Comparison of ENCODE assay signal across 23 cellular contexts in the genomic region with DNA sequence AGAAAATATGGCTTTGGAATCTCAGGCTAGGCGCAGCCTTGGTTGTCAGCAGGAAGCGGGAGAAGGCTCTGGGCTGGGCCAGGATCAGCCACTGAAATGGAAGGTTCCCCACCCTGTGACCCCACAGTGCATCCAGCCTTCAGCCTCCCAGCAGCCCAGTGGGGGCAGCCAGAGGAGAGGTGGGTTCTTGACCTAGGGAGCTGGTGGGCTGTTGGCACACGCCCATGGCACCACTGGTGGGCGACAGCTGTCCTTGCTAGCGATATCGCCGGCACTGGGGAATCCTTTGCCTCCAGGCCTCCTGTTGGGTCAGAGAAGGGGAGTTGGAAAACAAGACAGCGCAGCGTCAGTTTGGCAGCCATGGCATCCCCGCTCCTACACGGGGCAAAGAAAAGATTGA.
"Had no signal": no experiment of that assay in that cellular context is flagged by ENCODE, and none has a peak within 500 bp of the region (broad histone marks: within the 10 kb centered on the region; RNA-seq: fewer than 3 reads in every experiment).

No MANE protein-coding gene starts in this region.

- H3K27me3 Mint-ChIP-seq: memory B cell had no signal

- H3K27ac ChIP-seq: neutrophil, pancreas, right atrium auricular region, skin epidermis, spleen, suprapubic skin, transverse colon had no signal

- H3K9me3 Mint-ChIP-seq: effector memory CD8-positive, alpha-beta T cell; memory B cell; mesothelial cell of epicardium; stimulated activated naive CD8-positive, alpha-beta T cell treated with anti-CD3 and anti-CD28 coated beads, Interleukin-15, amount 100 ng/mL, for 72 hours had no signal

- FAIRE-seq: frontal cortex, pancreas had no signal

- DNase-seq: caudate nucleus; cerebellar nuclear complex; cortex of kidney; effector memory CD8-positive, alpha-beta T cell; hypothalamus; immature natural killer cell; left ventricle myocardium superior; mucosa of descending colon; naive B cell; pancreas; spleen; stimulated activated naive CD4-positive, alpha-beta T cell; stimulated activated naive CD8-positive, alpha-beta T cell treated with anti-CD3 and anti-CD28 coated beads, Interleukin-15, amount 100 ng/mL, for 72 hours; transverse colon had no signal

- H3K27me3 ChIP-seq: pancreas, right atrium auricular region, suprapubic skin, transverse colon had no signal

- H3K36me3 Mint-ChIP-seq: immature natural killer cell, memory B cell, mesothelial cell of epicardium, naive B cell had no signal

- H3K36me3 ChIP-seq: neutrophil, pancreas, right atrium auricular region, spleen, suprapubic skin, transverse colon had no signal

- H3K4me1 Mint-ChIP-seq: immature natural killer cell; memory B cell; naive B cell; stimulated activated naive CD8-positive, alpha-beta T cell treated with anti-CD3 and anti-CD28 coated beads, Interleukin-15, amount 100 ng/mL, for 72 hours had no signal

- ATAC-seq: effector memory CD8-positive, alpha-beta T cell; left ventricle myocardium superior; mucosa of descending colon had no signal

- H3K4me1 ChIP-seq: pancreas, right atrium auricular region, spleen had no signal

- H3K27ac Mint-ChIP-seq: effector memory CD8-positive, alpha-beta T cell; immature natural killer cell; memory B cell; progenitor cell of endocrine pancreas had no signal

- H3K4me3 Mint-ChIP-seq: effector memory CD8-positive, alpha-beta T cell; immature natural killer cell; memory B cell; mesothelial cell of epicardium; naive B cell; stimulated activated naive CD8-positive, alpha-beta T cell treated with anti-CD3 and anti-CD28 coated beads, Interleukin-15, amount 100 ng/mL, for 72 hours had no signal

- H3K4me3 ChIP-seq: lung, mucosa of descending colon, pancreas, right atrium auricular region, skin epidermis, spleen, suprapubic skin, transverse colon had no signal

- H3K9me3 ChIP-seq: mucosa of descending colon, neutrophil, pancreas, right atrium auricular region, spleen, suprapubic skin, transverse colon had no signal
